8 cellular contexts compared by ENCODE assay signal in genomic region chr2:183078163-183078466, GRCh38. TPM values are rescaled to one million over a fixed set of nuclear protein-coding genes. Genes with fewer than 3 reads are reported as not detected.
A peak's percentile ranks its signal among the peaks of the same experiment; 100 is the strongest.
DNase-seq lines count a peak whose midpoint lies in the region; ATAC-seq and TF ChIP-seq lines count a peak whose summit lies in the region.

No MANE protein-coding gene starts in this region.

- no peaks in the 10 kb centered on the region for H4K20me1 ChIP-seq in KMS-11 (ENCODE audit: insufficient read depth)

- in situ Hi-C loops in brain microvascular endothelial cell (cut with HindIII; ENCODE audit: low pct_ligation_motif_present, low sequenced_read_pairs): no loop called here

- no peak for TF ChIP-seq CTCF in KMS-11 (conservative IDR thresholded peaks at IDR 0.05; ENCODE audit: low read depth, low read length)
- no peak for TF ChIP-seq CTCF in brain microvascular endothelial cell (IDR thresholded peaks at IDR 0.05; ENCODE audit: low read depth, low read length, missing control alignments)

- no peaks in the 10 kb centered on the region for H3K27me3 ChIP-seq in KMS-11 (ENCODE audit: insufficient read depth, low read depth)
- H3K27me3 ChIP-seq in brain microvascular endothelial cell (replicated peaks): no peaks in the 10 kb centered on the region
- no peaks in the 10 kb centered on the region for H3K27me3 ChIP-seq in layer of hippocampus (ENCODE audit: control insufficient read depth, insufficient read depth, low read length)

- H3K4me3 ChIP-seq in KMS-11 (IDR thresholded peaks at IDR 0.05; ENCODE audit: insufficient read depth, low read depth, low read length) (peak overlapping the region; percentile 94), brain microvascular endothelial cell (ENCODE audit: low read depth, low read length) (peak overlapping the region; percentile 73)

- ATAC-seq in HG02588 (IDR thresholded peaks at IDR 0.05; ENCODE audit: unreplicated experiment) (no peak), HG03175 (IDR thresholded peaks at IDR 0.05; ENCODE audit: unreplicated experiment) (no peak)

- no peaks in the 10 kb centered on the region for H3K79me2 ChIP-seq in KMS-11 (ENCODE audit: insufficient read depth, low read depth)

- peak overlapping the region; percentile 98 for H2AFZ ChIP-seq in KMS-11 (ENCODE audit: low read depth)

- H3K4me2 ChIP-seq in KMS-11: peak overlapping the region; percentile 93

- no peaks in the 10 kb centered on the region for H3K36me3 ChIP-seq in KMS-11 (ENCODE audit: insufficient read depth)
- H3K36me3 ChIP-seq in brain microvascular endothelial cell (replicated peaks): no peaks in the 10 kb centered on the region

- H3K27ac ChIP-seq in KMS-11: no peak overlapping the region; the same call in 1 of the 2 replicates
- no peak overlapping the region for H3K27ac ChIP-seq in brain microvascular endothelial cell
- H3K27ac ChIP-seq in layer of hippocampus (ENCODE audit: low read depth, low read length): peak overlapping the region; percentile 65
- peak overlapping the region; percentile 72 for H3K27ac ChIP-seq in temporal lobe (ENCODE audit: low read depth, low read length)

- peak overlapping the region; percentile 53; the same call in 1 of the 2 replicates for H3K9ac ChIP-seq in KMS-11

- DNase-seq in COLO668 (lab: John Stamatoyannopoulos, UW; ENCODE audit: unreplicated experiment) (peak; percentile 75), brain microvascular endothelial cell (no peak), NAMALWA (ENCODE audit: low spot score) (no peak)

- H3K4me1 ChIP-seq in KMS-11 (ENCODE audit: low read depth, poor library complexity, severe bottlenecking): peaks cover 13% of the 10 kb centered on the region

RNA-seq across cellular contexts. Expression of gene DUSP19, which starts 0.4 kb away (rescaled TPM):
- 9.8 TPM for total RNA-seq in temporal lobe

RNA-seq across cellular contexts. Expression of gene NCKAP1, which starts 39.9 kb away (rescaled TPM):
- 163 TPM for total RNA-seq in temporal lobe

RNA-seq across cellular contexts. Expression of gene NUP35, which starts 46.1 kb away (rescaled TPM):
- 35.2 TPM for total RNA-seq in temporal lobe

Comparison
In these comparisons a context has a peak if more than half of its experiments do, and no peak if none do; other contexts are left out.
1. H3K27ac ChIP-seq: peak in layer of hippocampus (single experiment) and temporal lobe (single experiment); none in KMS-11 (single experiment) and brain microvascular endothelial cell (single experiment).